In genomic region chr13:50319603-50320296, GRCh38 we compare ENCODE assay signal across 12 cellular contexts.
DNase-seq lines count a peak whose midpoint lies in the region; ATAC-seq, FAIRE-seq and TF ChIP-seq lines count a peak whose summit lies in the region.
"Had no signal": no experiment of that assay in that cellular context is flagged by ENCODE, and none has a peak within 500 bp of the region (broad histone marks: within the 10 kb centered on the region; RNA-seq: fewer than 3 reads in every experiment).

No MANE protein-coding gene starts in this region.

- peak; percentile 45 for DNase-seq in DMS53 treated with DMSO at 0.1 percent for 48 hours (lab: John Stamatoyannopoulos, UW; ENCODE audit: unreplicated experiment)
- DNase-seq in NCI-H69 (lab: John Stamatoyannopoulos, UW): peak; percentile 71
- DNase-seq in bronchial epithelial cell (ENCODE audit: low read depth): peak; percentile 21
- no peak for DNase-seq in natural killer cell treated with Interleukin-12 subunit alpha and Interleukin-12 subunit beta and Interleukin-15 and Interleukin-18, amount 100 ng/mL, for 72 hours (ENCODE audit: low spot score)
- no peak for DNase-seq in superior temporal gyrus (ENCODE audit: extremely low spot score)
- DNase-seq in NCI-H2107 (lab: John Stamatoyannopoulos, UW): no peak
- DNase-seq in omental fat pad (ENCODE audit: low spot score): no peak
- DNase-seq: activated naive CD4-positive, alpha-beta T cell; hypothalamus had no signal

- H3K4me1 Mint-ChIP-seq in natural killer cell treated with Interleukin-12 subunit alpha and Interleukin-12 subunit beta and Interleukin-15 and Interleukin-18, amount 100 ng/mL, for 72 hours (ENCODE audit: low read depth in 2 of 2): peaks cover 30 to 49% of the 10 kb centered on the region in 2 donors

- no peak overlapping the region for H3K4me3 ChIP-seq in bronchial epithelial cell (ENCODE audit: low read depth, low read length)
- H3K4me3 ChIP-seq: skin epidermis, thoracic aorta had no signal

- H3K36me3 Mint-ChIP-seq in natural killer cell treated with Interleukin-12 subunit alpha and Interleukin-12 subunit beta and Interleukin-15 and Interleukin-18, amount 100 ng/mL, for 72 hours: peaks cover 13% of the 10 kb centered on the region

- peak overlapping the region; percentile 67 for H3K4me3 Mint-ChIP-seq in natural killer cell treated with Interleukin-12 subunit alpha and Interleukin-12 subunit beta and Interleukin-15 and Interleukin-18, amount 100 ng/mL, for 72 hours

- H3K9me3 Mint-ChIP-seq in natural killer cell treated with Interleukin-12 subunit alpha and Interleukin-12 subunit beta and Interleukin-15 and Interleukin-18, amount 100 ng/mL, for 72 hours: peaks cover 3% of the 10 kb centered on the region

- ATAC-seq in natural killer cell treated with Interleukin-12 subunit alpha and Interleukin-12 subunit beta and Interleukin-15 and Interleukin-18, amount 100 ng/mL, for 72 hours: peak; percentile 78 to 90
- ATAC-seq in GM21576 (IDR thresholded peaks at IDR 0.05; ENCODE audit: unreplicated experiment) (no peak), omental fat pad (ENCODE audit: low FRiP score) (no peak)

- FAIRE-seq in bronchial epithelial cell (lab: Jason Lieb, UNC): no peak

- H3K36me3 ChIP-seq in bronchial epithelial cell (ENCODE audit: control insufficient read depth, insufficient read depth, low read length): no peaks in the 10 kb centered on the region
- H3K36me3 ChIP-seq: thoracic aorta had no signal

- H3K27me3 Mint-ChIP-seq in natural killer cell treated with Interleukin-12 subunit alpha and Interleukin-12 subunit beta and Interleukin-15 and Interleukin-18, amount 100 ng/mL, for 72 hours: no peaks in the 10 kb centered on the region

- H3K27me3 ChIP-seq in bronchial epithelial cell (ENCODE audit: control insufficient read depth, insufficient read depth, low read length): no peaks in the 10 kb centered on the region

- peak overlapping the region; percentile 87 to 88 for H3K27ac Mint-ChIP-seq in natural killer cell treated with Interleukin-12 subunit alpha and Interleukin-12 subunit beta and Interleukin-15 and Interleukin-18, amount 100 ng/mL, for 72 hours

- TF ChIP-seq CTCF in bronchial epithelial cell (IDR thresholded peaks at IDR 0.05; ENCODE audit: insufficient read depth, low read length, severe bottlenecking) (no peak), omental fat pad (IDR thresholded peaks at IDR 0.05) (no peak)

Comparison
In these comparisons a context has a peak if more than half of its experiments do, and no peak if none do; other contexts are left out.
1. DNase-seq: peak in DMS53 treated with DMSO at 0.1 percent for 48 hours (single experiment), NCI-H69 (single experiment) and bronchial epithelial cell (single experiment); none in natural killer cell treated with Interleukin-12 subunit alpha and Interleukin-12 subunit beta and Interleukin-15 and Interleukin-18, amount 100 ng/mL, for 72 hours (single experiment), superior temporal gyrus (single experiment), NCI-H2107 (single experiment) and omental fat pad (single experiment).
2. ATAC-seq: peak in natural killer cell treated with Interleukin-12 subunit alpha and Interleukin-12 subunit beta and Interleukin-15 and Interleukin-18, amount 100 ng/mL, for 72 hours (2 of 2); none in GM21576 (single experiment) and omental fat pad (single experiment).